1 cellular context compared by ENCODE assay signal in genomic region chr2:70201831-70202230, GRCh38.
TF ChIP-seq lines count a peak whose summit lies in the region.

No MANE protein-coding gene starts in this region.

TF ChIP-seq in HepG2, 621 proteins besides CTCF, POLR2A, EP300 and RAD21:
- 0 out of 2 replicates have a peak, but pooled peaks have one; percentile 33 for TF ChIP-seq PHF20 (CRISPR knock-in tag; IDR thresholded peaks at IDR 0.05)
- TF ChIP-seq ZNF891 (CRISPR knock-in tag; IDR thresholded peaks at IDR 0.05), result 0 out of 2 replicates have a peak, but pooled peaks have one; percentile 26
- 0 out of 2 replicates have a peak, but pooled peaks have one; percentile 36 for TF ChIP-seq NRL (CRISPR knock-in tag; IDR thresholded peaks at IDR 0.05; ENCODE audit: borderline replicate concordance)
- no peak for TF ChIP-seq NR0B2 (CRISPR knock-in tag; IDR thresholded peaks at IDR 0.05)
